23 cellular contexts compared by ENCODE assay signal in the genomic region with DNA sequence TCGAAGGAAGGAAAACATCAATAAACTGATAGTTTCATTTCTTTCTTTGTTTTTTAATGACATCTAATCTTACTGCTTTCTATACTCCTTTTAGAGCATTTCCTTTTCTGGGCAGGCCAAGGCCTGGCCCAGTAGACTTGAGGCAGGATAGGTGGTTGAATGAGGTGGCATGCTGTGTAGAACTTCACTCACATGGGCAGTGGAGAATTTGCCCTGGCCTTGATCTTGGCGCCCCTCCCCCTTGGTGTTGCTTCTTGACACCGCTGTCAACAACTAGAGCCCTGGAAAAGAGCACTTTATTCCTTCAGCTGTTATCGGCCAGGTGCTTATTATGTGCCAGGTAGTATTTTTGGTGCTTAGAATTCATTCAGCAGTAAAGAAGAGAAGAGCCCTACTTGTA. TPM values are rescaled to one million over a fixed set of nuclear protein-coding genes. Genes with fewer than 3 reads are reported as not detected.
DNase-seq lines count a peak whose midpoint lies in the region; ATAC-seq lines count a peak whose summit lies in the region.
"Had no signal": no experiment of that assay in that cellular context is flagged by ENCODE, and none has a peak within 500 bp of the region (broad histone marks: within the 10 kb centered on the region; RNA-seq: fewer than 3 reads in every experiment).

No MANE protein-coding gene starts in this region.

- peak overlapping the region; percentile 12 for H3K27ac Mint-ChIP-seq in stimulated activated naive CD8-positive, alpha-beta T cell treated with anti-CD3 and anti-CD28 coated beads, Interleukin-15, Interleukin-2, amounts not matched to agents 100 ng/mL and 50 ng/mL, for 24 hours
- peak overlapping the region in 5 of 6 donors; percentile 14 to 61 (median 31) for H3K27ac Mint-ChIP-seq in immature natural killer cell

- peaks cover 27% of the 10 kb centered on the region for H3K36me3 Mint-ChIP-seq in stimulated activated naive CD8-positive, alpha-beta T cell treated with anti-CD3 and anti-CD28 coated beads, Interleukin-15, Interleukin-2, amounts not matched to agents 100 ng/mL and 50 ng/mL, for 24 hours (ENCODE audit: low read depth)
- H3K36me3 Mint-ChIP-seq in immature natural killer cell = peaks cover 10 to 49% (median 32%) of the 10 kb centered on the region in 3 donors

- H3K9me3 Mint-ChIP-seq in stimulated activated naive CD8-positive, alpha-beta T cell treated with anti-CD3 and anti-CD28 coated beads, Interleukin-15, Interleukin-2, amounts not matched to agents 100 ng/mL and 50 ng/mL, for 24 hours = no peaks in the 10 kb centered on the region
- H3K9me3 Mint-ChIP-seq in immature natural killer cell = no peaks in the 10 kb centered on the region
- H3K9me3 Mint-ChIP-seq: CD14-positive monocyte; stimulated activated naive B cell treated with anti-CD40 and anti-IgM and Interleukin-4, amounts not matched to agents 10 μg/mL and 1 μg/mL and 100 μg/mL, for 72 hours had no signal

- ATAC-seq in stimulated activated naive CD8-positive, alpha-beta T cell treated with anti-CD3 and anti-CD28 coated beads, Interleukin-15, Interleukin-2, amounts not matched to agents 100 U/mL and 50 U/mL, for 24 hours = no peak
- ATAC-seq in HG02798 (IDR thresholded peaks at IDR 0.05; ENCODE audit: poor library complexity, unreplicated experiment) = no peak
- ATAC-seq: GM12878; mucosa of descending colon; sciatic nerve; SK-N-SH treated with all-trans-retinoic acid at 6 μM for 48 hours; stimulated activated naive B cell treated with anti-CD40 and anti-IgM and Interleukin-4, amounts not matched to agents 10 μg/mL and 1 μg/mL and 100 μg/mL, for 72 hours had no signal

- peak; percentile 27 for DNase-seq in NCI-H2227 (lab: John Stamatoyannopoulos, UW; ENCODE audit: unreplicated experiment)
- no peak for DNase-seq in NCI-H2227 treated with DMSO at 0.1 percent for 48 hours (lab: John Stamatoyannopoulos, UW)
- DNase-seq in stimulated activated naive CD8-positive, alpha-beta T cell treated with anti-CD3 and anti-CD28 coated beads, Interleukin-15, Interleukin-2, amounts not matched to agents 100 U/mL and 50 U/mL, for 24 hours = no peak
- DNase-seq in immature natural killer cell = no peak
- no peak for DNase-seq in T1000 (lab: John Stamatoyannopoulos, UW)
- DNase-seq in AG20443 (ENCODE audit: low spot score) = no peak
- DNase-seq: activated CD4-positive, alpha-beta T cell treated with anti-CD3 and anti-CD28 coated beads for 48 hours; activated CD8-positive, alpha-beta memory T cell treated with anti-CD3 and anti-CD28 coated beads, Interleukin-2, amount 50 U/mL, for 4 hours; brain microvascular endothelial cell; Kasumi-1; mucosa of descending colon; MV-4-11; NCI-H146; NCI-H510A; PC-3; stimulated activated CD4-positive, alpha-beta T cell treated with anti-CD3 and anti-CD28 coated beads, Interleukin-4, amount 100 ng/mL, for 24 hours; stimulated activated naive B cell treated with anti-CD40 and anti-IgM and Interleukin-4, amounts not matched to agents 10 μg/mL and 1 μg/mL and 100 μg/mL, for 72 hours had no signal

- no peak overlapping the region for H3K4me3 Mint-ChIP-seq in stimulated activated naive CD8-positive, alpha-beta T cell treated with anti-CD3 and anti-CD28 coated beads, Interleukin-15, Interleukin-2, amounts not matched to agents 100 ng/mL and 50 ng/mL, for 24 hours
- no peak overlapping the region for H3K4me3 Mint-ChIP-seq in immature natural killer cell
- H3K4me3 Mint-ChIP-seq: CD14-positive monocyte; stimulated activated naive B cell treated with anti-CD40 and anti-IgM and Interleukin-4, amounts not matched to agents 10 μg/mL and 1 μg/mL and 100 μg/mL, for 72 hours had no signal

- H3K4me1 Mint-ChIP-seq in stimulated activated naive CD8-positive, alpha-beta T cell treated with anti-CD3 and anti-CD28 coated beads, Interleukin-15, Interleukin-2, amounts not matched to agents 100 ng/mL and 50 ng/mL, for 24 hours (ENCODE audit: low read depth) = peaks cover 23% of the 10 kb centered on the region
- H3K4me1 Mint-ChIP-seq in immature natural killer cell = peaks cover 5 to 25% of the 10 kb centered on the region in 2 donors
- H3K4me1 Mint-ChIP-seq: CD14-positive monocyte had no signal

- no peaks in the 10 kb centered on the region for H3K27me3 Mint-ChIP-seq in stimulated activated naive CD8-positive, alpha-beta T cell treated with anti-CD3 and anti-CD28 coated beads, Interleukin-15, Interleukin-2, amounts not matched to agents 100 ng/mL and 50 ng/mL, for 24 hours
- peaks cover 0 to 2% (median 0%) of the 10 kb centered on the region in 3 donors for H3K27me3 Mint-ChIP-seq in immature natural killer cell (ENCODE audit: low read depth in 3 of 3)
- H3K27me3 Mint-ChIP-seq: stimulated activated naive B cell treated with anti-CD40 and anti-IgM and Interleukin-4, amounts not matched to agents 10 μg/mL and 1 μg/mL and 100 μg/mL, for 72 hours had no signal

RNA-seq across cellular contexts. Expression of a gene that starts 37.4 kb away (rescaled TPM):
- polyA plus RNA-seq in immature natural killer cell = 100 to 1,000 TPM; 301 to 350 (median 303) TPM
